ENCODE assay signal across 20 cellular contexts in the genomic region with DNA sequence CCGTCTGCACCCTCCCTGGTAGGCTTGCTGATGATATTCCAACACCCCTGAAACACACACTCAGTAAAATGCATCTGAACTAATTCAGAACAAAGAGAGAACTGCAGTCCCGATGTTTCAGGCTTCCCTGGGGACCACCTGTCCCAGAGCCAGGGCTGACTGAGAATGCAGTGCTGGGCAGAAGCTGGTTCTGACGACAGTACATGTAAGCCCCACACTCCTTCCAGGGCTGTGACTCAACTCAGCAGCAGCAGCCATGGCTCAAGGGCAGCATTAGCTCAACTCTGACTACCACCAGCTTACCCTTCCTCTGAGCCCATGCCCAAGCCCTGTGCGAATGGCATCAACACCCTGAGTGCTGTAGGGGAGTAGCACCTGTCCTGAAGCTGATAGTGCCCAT. TPM values are rescaled to one million over a fixed set of nuclear protein-coding genes. Genes with fewer than 3 reads are reported as not detected.
DNase-seq lines count a peak whose midpoint lies in the region; ATAC-seq, FAIRE-seq and TF ChIP-seq lines count a peak whose summit lies in the region.
"Had no signal": no experiment of that assay in that cellular context is flagged by ENCODE, and none has a peak within 500 bp of the region (broad histone marks: within the 10 kb centered on the region; RNA-seq: fewer than 3 reads in every experiment).

No MANE protein-coding gene starts in this region.

- no peak for TF ChIP-seq CTCF in endothelial cell of umbilical vein (IDR thresholded peaks at IDR 0.05; ENCODE audit: extremely low read depth in 1 of 2, insufficient read depth in 1 of 2, low read depth in 1 of 2, low read length in 2 of 2)

- no peaks in the 10 kb centered on the region for H4K20me1 ChIP-seq in endothelial cell of umbilical vein (replicated peaks; ENCODE audit: control insufficient read depth, extremely low read depth, insufficient read depth, low read length)

- dilution Hi-C loops in endothelial cell of umbilical vein (cut with MboI; ENCODE audit: extremely low pct_ligation_motif_present, low sequenced_read_pairs): no loop called here

- H3K9ac ChIP-seq in endothelial cell of umbilical vein (replicated peaks; ENCODE audit: extremely low read depth, insufficient read depth, low read length): no peak overlapping the region

- intact Hi-C loops in endothelial cell of umbilical vein (cut with micrococcal nuclease) (loop anchor here (1.0 kb wide), 1 partner anchor 18 kb away; no protein-coding TSS in a partner anchor), posterior vena cava (cut with DNase I) (no loop called here)
- intact Hi-C loops in activated CD4-positive, alpha-beta T cell treated with anti-CD3 and anti-CD28 coated beads for 36 hours (cut with DNase I, micrococcal nuclease): no loop called here

- no peaks in the 10 kb centered on the region for H3K36me3 Mint-ChIP-seq in activated CD4-positive, alpha-beta T cell treated with anti-CD3 and anti-CD28 coated beads for 36 hours (ENCODE audit: low read depth)
- H3K36me3 Mint-ChIP-seq: CD4-positive, alpha-beta memory T cell had no signal

- peak; percentile 53 for FAIRE-seq in endothelial cell of umbilical vein (lab: Jason Lieb, UNC)
- FAIRE-seq: GM12878 had no signal

- no peak for TF ChIP-seq POLR2A in endothelial cell of umbilical vein (IDR thresholded peaks at IDR 0.05; ENCODE audit: low read depth, low read length)

- H3K9me1 ChIP-seq in endothelial cell of umbilical vein (replicated peaks; ENCODE audit: control insufficient read depth, extremely low read depth, insufficient read depth, low read length): no peaks in the 10 kb centered on the region

- H3K79me2 ChIP-seq in endothelial cell of umbilical vein (ENCODE audit: control insufficient read depth, insufficient read depth, low read length): no peaks in the 10 kb centered on the region

- H3K27me3 Mint-ChIP-seq in activated CD4-positive, alpha-beta T cell treated with anti-CD3 and anti-CD28 coated beads for 36 hours: peaks cover 3% of the 10 kb centered on the region

- H3K9me3 Mint-ChIP-seq in activated CD4-positive, alpha-beta T cell treated with anti-CD3 and anti-CD28 coated beads for 36 hours (ENCODE audit: low read depth): no peaks in the 10 kb centered on the region

- CTCF ChIA-PET in endothelial cell of umbilical vein (lab: Charles Lee): interaction anchor here (1.0 to 1.5 kb wide), 2 partner anchors 23 to 267 kb away, joined by 3 to 4 read pairs; no protein-coding TSS in a partner anchor
- CTCF ChIA-PET in activated CD4-positive, alpha-beta T cell treated with anti-CD3 and anti-CD28 coated beads for 36 hours (lab: Charles Lee): interaction anchor here (0.8 kb wide), 1 partner anchor 11 kb away, joined by 3 read pairs; no protein-coding TSS in a partner anchor

- no TSS peak for BruUV-seq in endothelial cell of umbilical vein (replicated peaks; lab: Mats Ljungman, UMichigan)

- H3K4me1 Mint-ChIP-seq in activated CD4-positive, alpha-beta T cell treated with anti-CD3 and anti-CD28 coated beads for 36 hours: no peaks in the 10 kb centered on the region
- H3K4me1 Mint-ChIP-seq: CD4-positive, alpha-beta memory T cell had no signal

- H2AFZ ChIP-seq in endothelial cell of umbilical vein (ENCODE audit: low read depth, low read length): peak overlapping the region; percentile 83

- H3K36me3 ChIP-seq in MG63 (no peaks in the 10 kb centered on the region), endothelial cell of umbilical vein (ENCODE audit: control insufficient read depth in 2 of 2, extremely low read depth in 1 of 2, insufficient read depth in 2 of 2, low read length in 2 of 2) (no peaks in the 10 kb centered on the region)
- H3K36me3 ChIP-seq: Peyer's patch had no signal

- H3K4me3 Mint-ChIP-seq in activated CD4-positive, alpha-beta T cell treated with anti-CD3 and anti-CD28 coated beads for 36 hours: no peak overlapping the region
- H3K4me3 Mint-ChIP-seq: CD4-positive, alpha-beta memory T cell had no signal

- no peak overlapping the region for H3K27ac Mint-ChIP-seq in activated CD4-positive, alpha-beta T cell treated with anti-CD3 and anti-CD28 coated beads for 36 hours

- H3K4me2 ChIP-seq in endothelial cell of umbilical vein (ENCODE audit: insufficient read depth, low read length): no peak overlapping the region

- H3K27ac ChIP-seq in endothelial cell of umbilical vein (ENCODE audit: insufficient read depth, low read depth, low read length): peak overlapping the region; percentile 16

- H3K4me1 ChIP-seq in endothelial cell of umbilical vein (ENCODE audit: control insufficient read depth, extremely low read depth, insufficient read depth, low read length): peaks cover 50% of the 10 kb centered on the region

- DNase-seq in EL (peak; percentile 25), MG63 (peak; percentile 38), endothelial cell of umbilical vein (ENCODE audit: low read depth, low spot score) (peak; percentile 43), posterior vena cava (ENCODE audit: low spot score) (peak; percentile 87), OCI-M1 (lab: John Stamatoyannopoulos, UW) (no peak)
- no peak for DNase-seq in activated CD4-positive, alpha-beta T cell treated with anti-CD3 and anti-CD28 coated beads for 36 hours
- DNase-seq in activated CD8-positive, alpha-beta memory T cell treated with anti-CD3 and anti-CD28 coated beads for 24 hours: no peak
- DNase-seq: Calu3; CD4-positive, alpha-beta memory T cell; DND-41; GDM1; GOT3; KBM-7; NCI-H1048; NCI-H146; NCI-H2081; NCI-H510A treated with DMSO at 0.1 percent for 48 hours; Peyer's patch; SIG-M5 had no signal

- POLR2A ChIA-PET in endothelial cell of umbilical vein (lab: Charles Lee): no interaction called here
- POLR2A ChIA-PET in activated CD4-positive, alpha-beta T cell treated with anti-CD3 and anti-CD28 coated beads for 36 hours (lab: Charles Lee): no interaction called here

- ATAC-seq in activated CD4-positive, alpha-beta T cell treated with anti-CD3 and anti-CD28 coated beads for 36 hours: no peak
- ATAC-seq: GM12878 had no signal

- no peaks in the 10 kb centered on the region for H3K9me3 ChIP-seq in MG63
- H3K9me3 ChIP-seq in endothelial cell of umbilical vein (replicated peaks; ENCODE audit: control insufficient read depth, insufficient read depth, low read length): no peaks in the 10 kb centered on the region
- H3K9me3 ChIP-seq: Peyer's patch had no signal

- H3K27me3 ChIP-seq in MG63 (no peaks in the 10 kb centered on the region; the same call in 1 of the 2 replicates), endothelial cell of umbilical vein (ENCODE audit: control insufficient read depth in 2 of 2, insufficient read depth in 2 of 2, low read length in 2 of 2) (no peaks in the 10 kb centered on the region)
- H3K27me3 ChIP-seq: Peyer's patch had no signal

- H3K4me3 ChIP-seq in MG63: no peak overlapping the region
- no peak overlapping the region for H3K4me3 ChIP-seq in endothelial cell of umbilical vein (replicated peaks in 1 of 3; ENCODE audit: insufficient read depth in 1 of 3, low read depth in 1 of 3, low read length in 3 of 3)
- H3K4me3 ChIP-seq: GM12878, Peyer's patch had no signal

TF ChIP-seq in endothelial cell of umbilical vein, 7 proteins besides CTCF, POLR2A, EP300 and RAD21:
- no peak for TF ChIP-seq FOS (IDR thresholded peaks at IDR 0.05; ENCODE audit: borderline replicate concordance, insufficient read depth, low read length)
- TF ChIP-seq GATA2 (IDR thresholded peaks at IDR 0.05; ENCODE audit: insufficient read depth, insufficient read length, low read depth, low read length): no peak
- TF ChIP-seq EZH2 (IDR thresholded peaks at IDR 0.05; ENCODE audit: borderline replicate concordance, low read depth, low read length, severe bottlenecking): no peak
- TF ChIP-seq, protein P1, sequence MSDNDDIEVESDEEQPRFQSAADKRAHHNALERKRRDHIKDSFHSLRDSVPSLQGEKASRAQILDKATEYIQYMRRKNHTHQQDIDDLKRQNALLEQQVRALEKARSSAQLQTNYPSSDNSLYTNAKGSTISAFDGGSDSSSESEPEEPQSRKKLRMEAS (IDR thresholded peaks at IDR 0.05; ENCODE audit: insufficient read depth, insufficient read length): no peak
- TF ChIP-seq POLR2AphosphoS5 (IDR thresholded peaks at IDR 0.05; ENCODE audit: insufficient read depth, low read depth, low read length): no peak
- TF ChIP-seq MYC (IDR thresholded peaks at IDR 0.05; ENCODE audit: low read depth, low read length): no peak
- no peak for TF ChIP-seq JUN (IDR thresholded peaks at IDR 0.05; ENCODE audit: borderline replicate concordance, insufficient read depth, insufficient read length, low read depth)

RNA-seq across cellular contexts. Expression of gene SIPA1L2, which starts 56.4 kb away (rescaled TPM):
- total RNA-seq in MG63 (2014; rRNA removed; shearing (Covaris generic); ENCODE audit: low replicate concordance): 11.4 and 16.8 TPM in 2 replicates
- total RNA-seq in endothelial cell of umbilical vein: 12.8 and 14.2 TPM in 2 replicates
- polyA plus RNA-seq in endothelial cell of umbilical vein: 3.6 TPM in 2 replicates
- 3.5 and 3.7 TPM in 2 replicates for polyA plus RNA-seq in endothelial cell of umbilical vein (2011; cell fraction: cytosol; rRNA removed)
- polyA plus RNA-seq in endothelial cell of umbilical vein (2011; cell fraction: nucleus; rRNA removed): 10.2 and 11.9 TPM in 2 replicates
- 6.8 and 9.4 TPM in 2 replicates for polyA plus RNA-seq in endothelial cell of umbilical vein (2012)
- polyA minus RNA-seq in endothelial cell of umbilical vein: 9.0 and 15.3 TPM in 2 replicates
- 0.72 TPM for polyA minus RNA-seq in endothelial cell of umbilical vein (2011; cell fraction: cytosol; rRNA and poly(A)+ RNA removed)
- 15.0 and 18.6 TPM in 2 replicates for polyA minus RNA-seq in endothelial cell of umbilical vein (2011; cell fraction: nucleus; rRNA and poly(A)+ RNA removed)
- total RNA-seq in posterior vena cava: 10 to 100 TPM; 14.1 to 14.9 TPM
- 1 to 10 TPM; 3.7 to 4.0 TPM for total RNA-seq in activated CD4-positive, alpha-beta T cell treated with anti-CD3 and anti-CD28 coated beads for 36 hours

Comparison
In these comparisons a context has a peak if more than half of its experiments do, and no peak if none do; other contexts are left out.
1. DNase-seq: peak in EL (single experiment), MG63 (single experiment), endothelial cell of umbilical vein (single experiment) and posterior vena cava (single experiment); none in activated CD4-positive, alpha-beta T cell treated with anti-CD3 and anti-CD28 coated beads for 36 hours (single experiment), OCI-M1 (single experiment) and activated CD8-positive, alpha-beta memory T cell treated with anti-CD3 and anti-CD28 coated beads for 24 hours (single experiment).